Comparison of ENCODE assay signal across 1 cellular context in genomic region chr1:27830621-27831424, GRCh38.
TF ChIP-seq lines count a peak whose summit lies in the region.

TSS of gene PPP1R8 (plus strand) at chr1:27830782. CDS start at chr1:27830836, 54 bp downstream.

TF ChIP-seq in HepG2, 621 proteins besides CTCF, POLR2A, EP300 and RAD21 (continued from another document and continues in another):
- TF ChIP-seq NR2F6 (IDR thresholded peaks at IDR 0.05) (peak; percentile 16; the same call in 1 of the 2 replicates), NR2F6 (CRISPR knock-in tag; IDR thresholded peaks at IDR 0.05) (no peak; the same call in 1 of the 2 replicates), KLF15 (CRISPR knock-in tag; IDR thresholded peaks at IDR 0.05; ENCODE audit: borderline replicate concordance) (no peak), ZFP36L2 (CRISPR knock-in tag; IDR thresholded peaks at IDR 0.05) (no peak), ZNF597 (CRISPR knock-in tag; IDR thresholded peaks at IDR 0.05) (no peak), ZNF672 (CRISPR knock-in tag; IDR thresholded peaks at IDR 0.05) (no peak), ZNF577 (CRISPR knock-in tag; IDR thresholded peaks at IDR 0.05; ENCODE audit: borderline replicate concordance, low read depth) (no peak), ZNF446 (CRISPR knock-in tag; IDR thresholded peaks at IDR 0.05) (no peak), ZNF784 (CRISPR knock-in tag; IDR thresholded peaks at IDR 0.05; ENCODE audit: borderline replicate concordance) (peak; percentile 69; the same call in 1 of the 2 replicates), SP1 (IDR thresholded peaks at IDR 0.05) (no peak), SP1 (CRISPR knock-in tag; IDR thresholded peaks at IDR 0.05) (peak; percentile 47; the same call in 1 of the 2 replicates), SYNCRIP (IDR thresholded peaks at IDR 0.05; ENCODE audit: insufficient read depth, low read depth, low read length) (no peak), MEF2D (CRISPR knock-in tag; IDR thresholded peaks at IDR 0.05) (peak; percentile 54; the same call in 1 of the 2 replicates), TOPORS (CRISPR knock-in tag; IDR thresholded peaks at IDR 0.05) (no peak), RORA (CRISPR knock-in tag; IDR thresholded peaks at IDR 0.05) (no peak), ZNF10 (CRISPR knock-in tag; IDR thresholded peaks at IDR 0.05; ENCODE audit: borderline replicate concordance, low read depth) (no peak), ZNF841 (CRISPR knock-in tag; IDR thresholded peaks at IDR 0.05; ENCODE audit: borderline replicate concordance) (no peak), ZNF776 (CRISPR knock-in tag; IDR thresholded peaks at IDR 0.05) (no peak), ETV5 (CRISPR knock-in tag; IDR thresholded peaks at IDR 0.05; ENCODE audit: borderline replicate concordance) (no peak), FOXO1 (CRISPR knock-in tag; IDR thresholded peaks at IDR 0.05) (peak; percentile 21; the same call in 1 of the 2 replicates), FOSL1 (CRISPR knock-in tag; IDR thresholded peaks at IDR 0.05; ENCODE audit: borderline replicate concordance) (no peak), CENPX (CRISPR knock-in tag; IDR thresholded peaks at IDR 0.05) (no peak), SMARCE1 (IDR thresholded peaks at IDR 0.05; ENCODE audit: borderline replicate concordance) (no peak), ARNT2 (CRISPR knock-in tag; IDR thresholded peaks at IDR 0.05; ENCODE audit: low read depth) (peak; percentile 86), ZNF761 (CRISPR knock-in tag; conservative IDR thresholded peaks at IDR 0.05) (peak; percentile 45; the same call in 1 of the 2 replicates), ZNF138 (CRISPR knock-in tag; IDR thresholded peaks at IDR 0.05; ENCODE audit: low read depth) (no peak), CENPBD1 (CRISPR knock-in tag; IDR thresholded peaks at IDR 0.05; ENCODE audit: borderline replicate concordance, low read depth) (no peak), PHF8 (CRISPR knock-in tag; IDR thresholded peaks at IDR 0.05) (peak; percentile 92), ARID2 (CRISPR knock-in tag; IDR thresholded peaks at IDR 0.05; ENCODE audit: borderline replicate concordance) (no peak), FOXK2 (IDR thresholded peaks at IDR 0.05) (no peak), GABPB1 (CRISPR knock-in tag; IDR thresholded peaks at IDR 0.05) (peak; percentile 82), MIXL1 (CRISPR knock-in tag; IDR thresholded peaks at IDR 0.05) (peak; percentile 82), RARG (CRISPR knock-in tag; IDR thresholded peaks at IDR 0.05; ENCODE audit: low read depth) (no peak), MXD1 (CRISPR knock-in tag; IDR thresholded peaks at IDR 0.05) (no peak), FOXC1 (CRISPR knock-in tag; IDR thresholded peaks at IDR 0.05; ENCODE audit: borderline replicate concordance) (peak; percentile 11; the same call in 1 of the 2 replicates), ZNF639 (CRISPR knock-in tag; conservative IDR thresholded peaks at IDR 0.05) (peak; percentile 60; the same call in 1 of the 2 replicates)
- TF ChIP-seq, protein P1, sequence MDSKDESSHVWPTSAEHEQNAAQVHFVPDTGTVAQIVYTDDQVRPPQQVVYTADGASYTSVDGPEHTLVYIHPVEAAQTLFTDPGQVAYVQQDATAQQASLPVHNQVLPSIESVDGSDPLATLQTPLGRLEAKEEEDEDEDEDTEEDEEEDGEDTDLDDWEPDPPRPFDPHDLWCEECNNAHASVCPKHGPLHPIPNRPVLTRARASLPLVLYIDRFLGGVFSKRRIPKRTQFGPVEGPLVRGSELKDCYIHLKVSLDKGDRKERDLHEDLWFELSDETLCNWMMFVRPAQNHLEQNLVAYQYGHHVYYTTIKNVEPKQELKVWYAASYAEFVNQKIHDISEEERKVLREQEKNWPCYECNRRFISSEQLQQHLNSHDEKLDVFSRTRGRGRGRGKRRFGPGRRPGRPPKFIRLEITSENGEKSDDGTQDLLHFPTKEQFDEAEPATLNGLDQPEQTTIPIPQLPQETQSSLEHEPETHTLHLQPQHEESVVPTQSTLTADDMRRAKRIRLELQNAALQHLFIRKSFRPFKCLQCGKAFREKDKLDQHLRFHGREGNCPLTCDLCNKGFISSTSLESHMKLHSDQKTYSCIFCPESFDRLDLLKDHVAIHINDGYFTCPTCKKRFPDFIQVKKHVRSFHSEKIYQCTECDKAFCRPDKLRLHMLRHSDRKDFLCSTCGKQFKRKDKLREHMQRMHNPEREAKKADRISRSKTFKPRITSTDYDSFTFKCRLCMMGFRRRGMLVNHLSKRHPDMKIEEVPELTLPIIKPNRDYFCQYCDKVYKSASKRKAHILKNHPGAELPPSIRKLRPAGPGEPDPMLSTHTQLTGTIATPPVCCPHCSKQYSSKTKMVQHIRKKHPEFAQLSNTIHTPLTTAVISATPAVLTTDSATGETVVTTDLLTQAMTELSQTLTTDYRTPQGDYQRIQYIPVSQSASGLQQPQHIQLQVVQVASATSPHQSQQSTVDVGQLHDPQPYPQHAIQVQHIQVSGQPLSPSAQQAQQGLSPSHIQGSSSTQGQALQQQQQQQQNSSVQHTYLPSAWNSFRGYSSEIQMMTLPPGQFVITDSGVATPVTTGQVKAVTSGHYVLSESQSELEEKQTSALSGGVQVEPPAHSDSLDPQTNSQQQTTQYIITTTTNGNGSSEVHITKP (CRISPR knock-in tag; IDR thresholded peaks at IDR 0.05; ENCODE audit: low read depth): peak; percentile 67; the same call in 1 of the 2 replicates
- TF ChIP-seq, protein P2, sequence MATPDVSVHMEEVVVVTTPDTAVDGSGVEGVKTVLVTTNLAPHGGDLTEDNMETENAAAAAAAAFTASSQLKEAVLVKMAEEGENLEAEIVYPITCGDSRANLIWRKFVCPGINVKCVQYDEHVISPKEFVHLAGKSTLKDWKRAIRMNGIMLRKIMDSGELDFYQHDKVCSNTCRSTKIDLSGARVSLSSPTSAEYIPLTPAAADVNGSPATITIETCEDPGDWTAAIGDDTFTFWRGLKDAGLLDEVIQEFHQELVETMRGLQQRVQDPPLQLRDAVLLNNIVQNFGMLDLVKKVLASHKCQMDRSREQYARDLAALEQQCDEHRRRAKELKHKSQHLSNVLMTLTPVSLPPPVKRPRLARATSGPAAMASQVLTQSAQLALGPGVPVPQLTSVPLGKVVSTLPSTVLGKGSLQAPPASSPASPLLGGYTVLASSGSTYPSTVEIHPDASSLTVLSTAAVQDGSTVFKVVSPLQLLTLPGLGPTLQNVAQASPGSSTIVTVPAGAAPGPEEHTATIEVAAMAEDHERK (CRISPR knock-in tag; IDR thresholded peaks at IDR 0.05; ENCODE audit: low read depth): peak; percentile 98
- TF ChIP-seq, protein P3, sequence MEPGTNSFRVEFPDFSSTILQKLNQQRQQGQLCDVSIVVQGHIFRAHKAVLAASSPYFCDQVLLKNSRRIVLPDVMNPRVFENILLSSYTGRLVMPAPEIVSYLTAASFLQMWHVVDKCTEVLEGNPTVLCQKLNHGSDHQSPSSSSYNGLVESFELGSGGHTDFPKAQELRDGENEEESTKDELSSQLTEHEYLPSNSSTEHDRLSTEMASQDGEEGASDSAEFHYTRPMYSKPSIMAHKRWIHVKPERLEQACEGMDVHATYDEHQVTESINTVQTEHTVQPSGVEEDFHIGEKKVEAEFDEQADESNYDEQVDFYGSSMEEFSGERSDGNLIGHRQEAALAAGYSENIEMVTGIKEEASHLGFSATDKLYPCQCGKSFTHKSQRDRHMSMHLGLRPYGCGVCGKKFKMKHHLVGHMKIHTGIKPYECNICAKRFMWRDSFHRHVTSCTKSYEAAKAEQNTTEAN (CRISPR knock-in tag; conservative IDR thresholded peaks at IDR 0.05): no peak; the same call in 1 of the 2 replicates
- TF ChIP-seq, protein P4, sequence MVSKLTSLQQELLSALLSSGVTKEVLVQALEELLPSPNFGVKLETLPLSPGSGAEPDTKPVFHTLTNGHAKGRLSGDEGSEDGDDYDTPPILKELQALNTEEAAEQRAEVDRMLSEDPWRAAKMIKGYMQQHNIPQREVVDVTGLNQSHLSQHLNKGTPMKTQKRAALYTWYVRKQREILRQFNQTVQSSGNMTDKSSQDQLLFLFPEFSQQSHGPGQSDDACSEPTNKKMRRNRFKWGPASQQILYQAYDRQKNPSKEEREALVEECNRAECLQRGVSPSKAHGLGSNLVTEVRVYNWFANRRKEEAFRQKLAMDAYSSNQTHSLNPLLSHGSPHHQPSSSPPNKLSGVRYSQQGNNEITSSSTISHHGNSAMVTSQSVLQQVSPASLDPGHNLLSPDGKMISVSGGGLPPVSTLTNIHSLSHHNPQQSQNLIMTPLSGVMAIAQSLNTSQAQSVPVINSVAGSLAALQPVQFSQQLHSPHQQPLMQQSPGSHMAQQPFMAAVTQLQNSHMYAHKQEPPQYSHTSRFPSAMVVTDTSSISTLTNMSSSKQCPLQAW (CRISPR knock-in tag; IDR thresholded peaks at IDR 0.05): peak; percentile 77
- TF ChIP-seq, protein P5, sequence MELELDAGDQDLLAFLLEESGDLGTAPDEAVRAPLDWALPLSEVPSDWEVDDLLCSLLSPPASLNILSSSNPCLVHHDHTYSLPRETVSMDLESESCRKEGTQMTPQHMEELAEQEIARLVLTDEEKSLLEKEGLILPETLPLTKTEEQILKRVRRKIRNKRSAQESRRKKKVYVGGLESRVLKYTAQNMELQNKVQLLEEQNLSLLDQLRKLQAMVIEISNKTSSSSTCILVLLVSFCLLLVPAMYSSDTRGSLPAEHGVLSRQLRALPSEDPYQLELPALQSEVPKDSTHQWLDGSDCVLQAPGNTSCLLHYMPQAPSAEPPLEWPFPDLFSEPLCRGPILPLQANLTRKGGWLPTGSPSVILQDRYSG (CRISPR knock-in tag; IDR thresholded peaks at IDR 0.05): no peak
- TF ChIP-seq, protein P6, sequence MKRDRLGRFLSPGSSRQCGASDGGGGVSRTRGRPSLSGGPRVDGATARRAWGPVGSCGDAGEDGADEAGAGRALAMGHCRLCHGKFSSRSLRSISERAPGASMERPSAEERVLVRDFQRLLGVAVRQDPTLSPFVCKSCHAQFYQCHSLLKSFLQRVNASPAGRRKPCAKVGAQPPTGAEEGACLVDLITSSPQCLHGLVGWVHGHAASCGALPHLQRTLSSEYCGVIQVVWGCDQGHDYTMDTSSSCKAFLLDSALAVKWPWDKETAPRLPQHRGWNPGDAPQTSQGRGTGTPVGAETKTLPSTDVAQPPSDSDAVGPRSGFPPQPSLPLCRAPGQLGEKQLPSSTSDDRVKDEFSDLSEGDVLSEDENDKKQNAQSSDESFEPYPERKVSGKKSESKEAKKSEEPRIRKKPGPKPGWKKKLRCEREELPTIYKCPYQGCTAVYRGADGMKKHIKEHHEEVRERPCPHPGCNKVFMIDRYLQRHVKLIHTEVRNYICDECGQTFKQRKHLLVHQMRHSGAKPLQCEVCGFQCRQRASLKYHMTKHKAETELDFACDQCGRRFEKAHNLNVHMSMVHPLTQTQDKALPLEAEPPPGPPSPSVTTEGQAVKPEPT (CRISPR knock-in tag; IDR thresholded peaks at IDR 0.05; ENCODE audit: low read depth): no peak
- TF ChIP-seq, protein P7, sequence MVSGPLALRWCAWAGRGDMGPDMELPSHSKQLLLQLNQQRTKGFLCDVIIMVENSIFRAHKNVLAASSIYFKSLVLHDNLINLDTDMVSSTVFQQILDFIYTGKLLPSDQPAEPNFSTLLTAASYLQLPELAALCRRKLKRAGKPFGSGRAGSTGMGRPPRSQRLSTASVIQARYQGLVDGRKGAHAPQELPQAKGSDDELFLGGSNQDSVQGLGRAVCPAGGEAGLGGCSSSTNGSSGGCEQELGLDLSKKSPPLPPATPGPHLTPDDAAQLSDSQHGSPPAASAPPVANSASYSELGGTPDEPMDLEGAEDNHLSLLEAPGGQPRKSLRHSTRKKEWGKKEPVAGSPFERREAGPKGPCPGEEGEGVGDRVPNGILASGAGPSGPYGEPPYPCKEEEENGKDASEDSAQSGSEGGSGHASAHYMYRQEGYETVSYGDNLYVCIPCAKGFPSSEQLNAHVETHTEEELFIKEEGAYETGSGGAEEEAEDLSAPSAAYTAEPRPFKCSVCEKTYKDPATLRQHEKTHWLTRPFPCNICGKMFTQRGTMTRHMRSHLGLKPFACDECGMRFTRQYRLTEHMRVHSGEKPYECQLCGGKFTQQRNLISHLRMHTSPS (CRISPR knock-in tag; IDR thresholded peaks at IDR 0.05; ENCODE audit: low read depth): no peak
- TF ChIP-seq, protein P8, sequence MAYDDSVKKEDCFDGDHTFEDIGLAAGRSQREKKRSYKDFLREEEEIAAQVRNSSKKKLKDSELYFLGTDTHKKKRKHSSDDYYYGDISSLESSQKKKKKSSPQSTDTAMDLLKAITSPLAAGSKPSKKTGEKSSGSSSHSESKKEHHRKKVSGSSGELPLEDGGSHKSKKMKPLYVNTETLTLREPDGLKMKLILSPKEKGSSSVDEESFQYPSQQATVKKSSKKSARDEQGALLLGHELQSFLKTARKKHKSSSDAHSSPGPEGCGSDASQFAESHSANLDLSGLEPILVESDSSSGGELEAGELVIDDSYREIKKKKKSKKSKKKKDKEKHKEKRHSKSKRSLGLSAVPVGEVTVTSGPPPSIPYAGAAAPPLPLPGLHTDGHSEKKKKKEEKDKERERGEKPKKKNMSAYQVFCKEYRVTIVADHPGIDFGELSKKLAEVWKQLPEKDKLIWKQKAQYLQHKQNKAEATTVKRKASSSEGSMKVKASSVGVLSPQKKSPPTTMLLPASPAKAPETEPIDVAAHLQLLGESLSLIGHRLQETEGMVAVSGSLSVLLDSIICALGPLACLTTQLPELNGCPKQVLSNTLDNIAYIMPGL (CRISPR knock-in tag; IDR thresholded peaks at IDR 0.05; ENCODE audit: borderline replicate concordance in 1 of 2, low read depth in 1 of 2): peak; percentile 78 to 86; a peak in 3 of 4 replicates
